In genomic region chr13:31846984-31847752, GRCh38 we compare ENCODE assay signal across 8 cellular contexts.
DNase-seq lines count a peak whose midpoint lies in the region; ATAC-seq and TF ChIP-seq lines count a peak whose summit lies in the region.

No MANE protein-coding gene starts in this region.

- no peaks in the 10 kb centered on the region for H3K36me3 ChIP-seq in mesodermal cell (ENCODE audit: control insufficient read depth, insufficient read depth, low read length)

- no peaks in the 10 kb centered on the region for H3K9me3 ChIP-seq in mesodermal cell (ENCODE audit: control insufficient read depth, low read length)

- H3K27ac ChIP-seq in mesodermal cell (ENCODE audit: low read depth, low read length, severe bottlenecking): no peak overlapping the region

- ATAC-seq in HG03469 (IDR thresholded peaks at IDR 0.05; ENCODE audit: unreplicated experiment): no peak
- no peak for ATAC-seq in GM21576 (IDR thresholded peaks at IDR 0.05; ENCODE audit: unreplicated experiment)

- TF ChIP-seq CTCF in LNCaP clone FGC (IDR thresholded peaks at IDR 0.05; ENCODE audit: control insufficient read depth, extremely low read depth, insufficient read depth): no peak

- H3K4me3 ChIP-seq in LNCaP clone FGC (ENCODE audit: low read depth, low read length) (peak overlapping the region; percentile 51), mesodermal cell (ENCODE audit: extremely low read depth, insufficient read depth, low read length, poor library complexity, severe bottlenecking) (peak overlapping the region; percentile 41)

- 0 to 5% methylated on average over 7 to 23 of the region's 30 CpGs for WGBS in mesodermal cell (ENCODE audit: insufficient coverage in 2 of 2), 2 experiments

- no peaks in the 10 kb centered on the region for H3K4me1 ChIP-seq in mesodermal cell (ENCODE audit: control insufficient read depth, insufficient read depth, low read length, poor library complexity, severe bottlenecking)

- peak; percentile 49 for DNase-seq in activated CD8-positive, alpha-beta memory T cell treated with anti-CD3 and anti-CD28 coated beads, Interleukin-2, amount 50 U/mL, for 48 hours
- DNase-seq in activated CD8-positive, alpha-beta memory T cell treated with anti-CD3 and anti-CD28 coated beads, Interleukin-2, amount 50 U/mL, for 4 hours: no peak
- DNase-seq in LNCaP clone FGC (ENCODE audit: low read depth): no peak
- DNase-seq in cerebellum (ENCODE audit: low spot score): peak; percentile 37
- DNase-seq in NCI-H510A (lab: John Stamatoyannopoulos, UW): no peak

Comparison
In these comparisons a context has a peak if more than half of its experiments do, and no peak if none do; other contexts are left out.
1. DNase-seq: peak in activated CD8-positive, alpha-beta memory T cell treated with anti-CD3 and anti-CD28 coated beads, Interleukin-2, amount 50 U/mL, for 48 hours (single experiment) and cerebellum (single experiment); none in activated CD8-positive, alpha-beta memory T cell treated with anti-CD3 and anti-CD28 coated beads, Interleukin-2, amount 50 U/mL, for 4 hours (single experiment), LNCaP clone FGC (single experiment) and NCI-H510A (single experiment).